1 cellular context compared by ENCODE assay signal in the genomic region with DNA sequence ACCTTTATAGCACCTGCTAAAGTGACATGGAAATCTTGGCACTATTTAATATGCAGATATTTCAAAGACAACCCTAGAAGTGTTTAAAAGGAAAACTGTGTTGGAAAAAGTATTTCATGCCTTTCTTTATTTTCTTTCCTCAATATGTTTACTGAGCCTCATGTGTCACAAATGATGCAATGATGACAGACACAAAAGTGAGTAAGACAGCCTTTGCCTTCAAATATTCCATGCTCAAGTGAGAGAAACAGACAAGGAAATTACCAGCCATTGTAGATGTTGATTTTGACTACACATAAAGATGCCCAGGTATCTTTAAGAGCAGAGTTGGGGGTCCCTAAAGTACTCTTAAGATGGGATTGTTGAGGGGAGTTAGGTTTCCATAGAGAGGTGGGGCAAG.
TF ChIP-seq lines count a peak whose summit lies in the region.

No MANE protein-coding gene starts in this region.

TF ChIP-seq in GM23338, 12 proteins besides CTCF, POLR2A, EP300 and RAD21 (continued from another document):
- TF ChIP-seq NANOG (IDR thresholded peaks at IDR 0.05; ENCODE audit: borderline replicate concordance) (no peak), POLR2AphosphoS5 (IDR thresholded peaks at IDR 0.05; ENCODE audit: low read depth) (no peak), EZH2phosphoT487 (IDR thresholded peaks at IDR 0.05; ENCODE audit: unreplicated experiment) (no peak), EZH2 (IDR thresholded peaks at IDR 0.05; ENCODE audit: low read depth, unreplicated experiment) (no peak)
- TF ChIP-seq, protein P1, sequence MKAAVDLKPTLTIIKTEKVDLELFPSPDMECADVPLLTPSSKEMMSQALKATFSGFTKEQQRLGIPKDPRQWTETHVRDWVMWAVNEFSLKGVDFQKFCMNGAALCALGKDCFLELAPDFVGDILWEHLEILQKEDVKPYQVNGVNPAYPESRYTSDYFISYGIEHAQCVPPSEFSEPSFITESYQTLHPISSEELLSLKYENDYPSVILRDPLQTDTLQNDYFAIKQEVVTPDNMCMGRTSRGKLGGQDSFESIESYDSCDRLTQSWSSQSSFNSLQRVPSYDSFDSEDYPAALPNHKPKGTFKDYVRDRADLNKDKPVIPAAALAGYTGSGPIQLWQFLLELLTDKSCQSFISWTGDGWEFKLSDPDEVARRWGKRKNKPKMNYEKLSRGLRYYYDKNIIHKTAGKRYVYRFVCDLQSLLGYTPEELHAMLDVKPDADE (IDR thresholded peaks at IDR 0.05): no peak
